In genomic region chr1:227950735-227951224, GRCh38 we compare ENCODE assay signal across 23 cellular contexts. TPM values are rescaled to one million over a fixed set of nuclear protein-coding genes. Genes with fewer than 3 reads are reported as not detected.
DNase-seq lines count a peak whose midpoint lies in the region; ATAC-seq and TF ChIP-seq lines count a peak whose summit lies in the region.
"Had no signal": no experiment of that assay in that cellular context is flagged by ENCODE, and none has a peak within 500 bp of the region (broad histone marks: within the 10 kb centered on the region; RNA-seq: fewer than 3 reads in every experiment).

No MANE protein-coding gene starts in this region.

- ATAC-seq in right cardiac atrium (no peak), HG02798 (IDR thresholded peaks at IDR 0.05; ENCODE audit: poor library complexity, unreplicated experiment) (no peak), GM19328 (IDR thresholded peaks at IDR 0.05; ENCODE audit: unreplicated experiment) (no peak)

- no peak overlapping the region for H3K27ac ChIP-seq in right cardiac atrium (ENCODE audit: low read length)
- H3K27ac ChIP-seq: C4-2B had no signal

- peaks cover 5% of the 10 kb centered on the region for H3K9me3 Mint-ChIP-seq in progenitor cell of endocrine pancreas (ENCODE audit: low read depth)
- H3K9me3 Mint-ChIP-seq: CD8-positive, alpha-beta memory T cell had no signal

- H3K27ac Mint-ChIP-seq in progenitor cell of endocrine pancreas, result no peak overlapping the region

- H3K27me3 Mint-ChIP-seq in progenitor cell of endocrine pancreas, result peaks cover 56% of the 10 kb centered on the region

- WGBS in right cardiac atrium, result 85% methylated on average over 6 of the region's 6 CpGs

- H3K4me3 Mint-ChIP-seq in progenitor cell of endocrine pancreas (ENCODE audit: low read depth), result no peak overlapping the region

- intact Hi-C loops in cardiac septum (cut with DNase I), result no loop called here
- intact Hi-C loops in right cardiac atrium (cut with DNase I), result no loop called here

- H3K4me1 ChIP-seq in right cardiac atrium (ENCODE audit: control insufficient read depth, insufficient read depth, low read length), result no peaks in the 10 kb centered on the region

- peaks cover 1% of the 10 kb centered on the region for H3K4me1 Mint-ChIP-seq in progenitor cell of endocrine pancreas (ENCODE audit: low read depth)

- no peak for TF ChIP-seq CTCF in progenitor cell of endocrine pancreas (IDR thresholded peaks at IDR 0.05; ENCODE audit: unreplicated experiment)

- H3K27me3 ChIP-seq in right cardiac atrium (ENCODE audit: control insufficient read depth, insufficient read depth), result no peaks in the 10 kb centered on the region

- DNase-seq in cardiac septum (ENCODE audit: low spot score) (peak; percentile 14), right cardiac atrium (no peak), mesenteric fat pad (ENCODE audit: low spot score) (peak; percentile 49), progenitor cell of endocrine pancreas (ENCODE audit: low spot score, unreplicated experiment) (peak; percentile 2), ureter (ENCODE audit: low spot score) (peak; percentile 40), SIG-M5 (lab: John Stamatoyannopoulos, UW) (no peak)
- DNase-seq: Calu3; CD8-positive, alpha-beta memory T cell; DMS153; IMR-90; MV-4-11; NCI-H1105 treated with DMSO at 0.1 percent for 48 hours; NCI-H1694; NCI-H2081 treated with DMSO at 0.1 percent for 48 hours; NCI-H2171 treated with DMSO at 0.1 percent for 48 hours; NCI-H524 treated with DMSO at 0.1 percent for 48 hours; NCI-H82; SHP77 had no signal

- H3K4me3 ChIP-seq in right cardiac atrium (ENCODE audit: low read length), result no peak overlapping the region

- H3K36me3 Mint-ChIP-seq in progenitor cell of endocrine pancreas (ENCODE audit: insufficient read depth), result no peaks in the 10 kb centered on the region
- H3K36me3 Mint-ChIP-seq: CD8-positive, alpha-beta memory T cell had no signal

- no peaks in the 10 kb centered on the region for H3K9me3 ChIP-seq in right cardiac atrium (ENCODE audit: control insufficient read depth, low read length)

RNA-seq across cellular contexts. Expression of gene WNT9A, which starts 3.0 kb away (rescaled TPM):
- total RNA-seq in cardiac septum (6.5 TPM), right cardiac atrium (1 to 10 TPM in 2 of 4 donors, under 1 TPM in 2; 0.60 to 1.8 (median 1.2) TPM), mesenteric fat pad (1.3 TPM), progenitor cell of endocrine pancreas (1.2 TPM in 2 replicates), ureter (2.7 TPM)
- polyA plus RNA-seq in right cardiac atrium, result 0.63 TPM
- total RNA-seq: OCI-LY7 had no signal
- polyA plus RNA-seq: CD8-positive, alpha-beta memory T cell had no signal

RNA-seq across cellular contexts. Expression of gene WNT3A, which starts 56.0 kb away (rescaled TPM):
- total RNA-seq in cardiac septum, result not detected
- total RNA-seq in right cardiac atrium, result not detected
- not detected for polyA plus RNA-seq in right cardiac atrium
- not detected for total RNA-seq in mesenteric fat pad
- total RNA-seq in progenitor cell of endocrine pancreas, result not detected in 2 replicates
- total RNA-seq in ureter, result 0.21 TPM
- total RNA-seq: Calu3; CD8-positive, alpha-beta memory T cell; Daoy; IMR-90; OCI-LY7 had no signal
- polyA plus RNA-seq: CD8-positive, alpha-beta memory T cell; IMR-90 had no signal

Comparison
In these comparisons a context has a peak if more than half of its experiments do, and no peak if none do; other contexts are left out.
1. DNase-seq: peak in cardiac septum (single experiment), mesenteric fat pad (single experiment), progenitor cell of endocrine pancreas (single experiment) and ureter (single experiment); none in right cardiac atrium (0 of 3) and SIG-M5 (single experiment).